1 cellular context compared by ENCODE assay signal in the genomic region with DNA sequence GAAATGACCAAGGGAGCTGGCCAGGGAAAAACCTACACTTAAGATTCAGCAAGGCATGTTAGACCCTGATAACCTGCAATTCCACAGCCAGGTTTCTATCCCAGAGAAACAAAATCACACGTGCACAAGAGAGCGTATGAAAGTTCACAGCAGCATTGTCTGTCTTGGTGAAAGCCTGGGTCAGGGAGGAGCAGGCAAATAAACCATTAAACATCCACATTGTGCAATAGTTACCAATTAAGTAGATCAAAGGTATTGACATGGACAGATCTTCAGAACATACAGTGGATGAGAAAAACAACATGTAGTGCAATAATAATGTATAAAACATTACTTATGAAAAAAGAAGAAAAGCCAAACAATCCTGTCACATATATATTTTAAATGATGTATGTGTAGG.
TF ChIP-seq lines count a peak whose summit lies in the region.

No MANE protein-coding gene starts in this region.

TF ChIP-seq in HepG2, 621 proteins besides CTCF, POLR2A, EP300 and RAD21 (continued from another document and continues in another):
- TF ChIP-seq, protein P1, sequence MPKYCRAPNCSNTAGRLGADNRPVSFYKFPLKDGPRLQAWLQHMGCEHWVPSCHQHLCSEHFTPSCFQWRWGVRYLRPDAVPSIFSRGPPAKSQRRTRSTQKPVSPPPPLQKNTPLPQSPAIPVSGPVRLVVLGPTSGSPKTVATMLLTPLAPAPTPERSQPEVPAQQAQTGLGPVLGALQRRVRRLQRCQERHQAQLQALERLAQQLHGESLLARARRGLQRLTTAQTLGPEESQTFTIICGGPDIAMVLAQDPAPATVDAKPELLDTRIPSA (CRISPR knock-in tag; IDR thresholded peaks at IDR 0.05; ENCODE audit: borderline replicate concordance) = no peak
- TF ChIP-seq CC2D1A (CRISPR knock-in tag; IDR thresholded peaks at IDR 0.05) (no peak), ZNF775 (CRISPR knock-in tag; IDR thresholded peaks at IDR 0.05; ENCODE audit: borderline replicate concordance) (no peak), ZNF3 (CRISPR knock-in tag; IDR thresholded peaks at IDR 0.05) (no peak), ATF6 (CRISPR knock-in tag; conservative IDR thresholded peaks at IDR 0.05) (no peak), SNRNP70 (IDR thresholded peaks at IDR 0.05; ENCODE audit: low read depth, low read length) (no peak), ZNF740 (CRISPR knock-in tag; IDR thresholded peaks at IDR 0.05) (no peak), HMG20A (CRISPR knock-in tag; IDR thresholded peaks at IDR 0.05; ENCODE audit: borderline replicate concordance) (peak; percentile 33; the same call in 1 of the 2 replicates), SMC3 (IDR thresholded peaks at IDR 0.05; ENCODE audit: low read length) (no peak), NR2F6 (IDR thresholded peaks at IDR 0.05) (peak; percentile 71; the same call in 1 of the 2 replicates), NR2F6 (CRISPR knock-in tag; IDR thresholded peaks at IDR 0.05) (peak; percentile 72), GTF3A (CRISPR knock-in tag; conservative IDR thresholded peaks at IDR 0.05) (no peak), ZSCAN29 (CRISPR knock-in tag; conservative IDR thresholded peaks at IDR 0.05) (no peak), CHCHD3 (CRISPR knock-in tag; IDR thresholded peaks at IDR 0.05) (no peak), ZNF670 (CRISPR knock-in tag; IDR thresholded peaks at IDR 0.05; ENCODE audit: borderline replicate concordance) (peak; percentile 50; the same call in 1 of the 2 replicates), ZNF747 (CRISPR knock-in tag; IDR thresholded peaks at IDR 0.05; ENCODE audit: borderline replicate concordance) (no peak), ZNF350 (CRISPR knock-in tag; IDR thresholded peaks at IDR 0.05; ENCODE audit: borderline replicate concordance, low read depth) (no peak), RXRA (CRISPR knock-in tag; IDR thresholded peaks at IDR 0.05) (peak; percentile 37; the same call in 1 of the 2 replicates), ZNF510 (CRISPR knock-in tag; IDR thresholded peaks at IDR 0.05; ENCODE audit: low read depth) (no peak), ZNF281 (CRISPR knock-in tag; IDR thresholded peaks at IDR 0.05; ENCODE audit: borderline replicate concordance) (no peak), ZMYM4 (CRISPR knock-in tag; IDR thresholded peaks at IDR 0.05) (0 out of 2 replicates have a peak, but pooled peaks have one; percentile 21), ZBTB33 (CRISPR knock-in tag; IDR thresholded peaks at IDR 0.05) (no peak), PAF1 (CRISPR knock-in tag; IDR thresholded peaks at IDR 0.05) (no peak), ZNF614 (CRISPR knock-in tag; IDR thresholded peaks at IDR 0.05; ENCODE audit: borderline replicate concordance) (peak; percentile 65; the same call in 1 of the 2 replicates), ZNF710 (CRISPR knock-in tag; IDR thresholded peaks at IDR 0.05; ENCODE audit: borderline replicate concordance) (no peak), ZBTB2 (CRISPR knock-in tag; IDR thresholded peaks at IDR 0.05; ENCODE audit: low read depth) (no peak), ZNF574 (CRISPR knock-in tag; IDR thresholded peaks at IDR 0.05) (no peak), ZNF619 (CRISPR knock-in tag; IDR thresholded peaks at IDR 0.05) (no peak), ZNF550 (CRISPR knock-in tag; IDR thresholded peaks at IDR 0.05; ENCODE audit: borderline replicate concordance) (no peak), CBX1 (IDR thresholded peaks at IDR 0.05; ENCODE audit: low read depth) (no peak), CBX2 (IDR thresholded peaks at IDR 0.05; ENCODE audit: low read depth, low read length) (no peak), CBX2 (CRISPR knock-in tag; IDR thresholded peaks at IDR 0.05; ENCODE audit: low read depth) (no peak)
- TF ChIP-seq, protein P2, sequence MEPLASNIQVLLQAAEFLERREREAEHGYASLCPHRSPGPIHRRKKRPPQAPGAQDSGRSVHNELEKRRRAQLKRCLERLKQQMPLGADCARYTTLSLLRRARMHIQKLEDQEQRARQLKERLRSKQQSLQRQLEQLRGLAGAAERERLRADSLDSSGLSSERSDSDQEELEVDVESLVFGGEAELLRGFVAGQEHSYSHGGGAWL (CRISPR knock-in tag; IDR thresholded peaks at IDR 0.05) = no peak
- TF ChIP-seq, protein P3, sequence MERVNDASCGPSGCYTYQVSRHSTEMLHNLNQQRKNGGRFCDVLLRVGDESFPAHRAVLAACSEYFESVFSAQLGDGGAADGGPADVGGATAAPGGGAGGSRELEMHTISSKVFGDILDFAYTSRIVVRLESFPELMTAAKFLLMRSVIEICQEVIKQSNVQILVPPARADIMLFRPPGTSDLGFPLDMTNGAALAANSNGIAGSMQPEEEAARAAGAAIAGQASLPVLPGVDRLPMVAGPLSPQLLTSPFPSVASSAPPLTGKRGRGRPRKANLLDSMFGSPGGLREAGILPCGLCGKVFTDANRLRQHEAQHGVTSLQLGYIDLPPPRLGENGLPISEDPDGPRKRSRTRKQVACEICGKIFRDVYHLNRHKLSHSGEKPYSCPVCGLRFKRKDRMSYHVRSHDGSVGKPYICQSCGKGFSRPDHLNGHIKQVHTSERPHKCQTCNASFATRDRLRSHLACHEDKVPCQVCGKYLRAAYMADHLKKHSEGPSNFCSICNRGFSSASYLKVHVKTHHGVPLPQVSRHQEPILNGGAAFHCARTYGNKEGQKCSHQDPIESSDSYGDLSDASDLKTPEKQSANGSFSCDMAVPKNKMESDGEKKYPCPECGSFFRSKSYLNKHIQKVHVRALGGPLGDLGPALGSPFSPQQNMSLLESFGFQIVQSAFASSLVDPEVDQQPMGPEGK (CRISPR knock-in tag; IDR thresholded peaks at IDR 0.05) = no peak
- TF ChIP-seq, protein P4, sequence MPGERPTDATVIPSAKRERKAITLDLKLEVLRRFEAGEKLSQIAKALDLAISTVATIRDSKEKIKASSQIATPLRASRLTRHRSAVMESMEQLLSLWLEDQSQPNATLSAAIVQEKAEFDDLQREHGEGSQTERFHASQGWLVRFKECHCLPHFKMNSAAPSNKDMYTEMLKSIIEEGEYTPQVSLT (CRISPR knock-in tag; IDR thresholded peaks at IDR 0.05; ENCODE audit: borderline replicate concordance, low read depth) = no peak
- TF ChIP-seq, protein P5, sequence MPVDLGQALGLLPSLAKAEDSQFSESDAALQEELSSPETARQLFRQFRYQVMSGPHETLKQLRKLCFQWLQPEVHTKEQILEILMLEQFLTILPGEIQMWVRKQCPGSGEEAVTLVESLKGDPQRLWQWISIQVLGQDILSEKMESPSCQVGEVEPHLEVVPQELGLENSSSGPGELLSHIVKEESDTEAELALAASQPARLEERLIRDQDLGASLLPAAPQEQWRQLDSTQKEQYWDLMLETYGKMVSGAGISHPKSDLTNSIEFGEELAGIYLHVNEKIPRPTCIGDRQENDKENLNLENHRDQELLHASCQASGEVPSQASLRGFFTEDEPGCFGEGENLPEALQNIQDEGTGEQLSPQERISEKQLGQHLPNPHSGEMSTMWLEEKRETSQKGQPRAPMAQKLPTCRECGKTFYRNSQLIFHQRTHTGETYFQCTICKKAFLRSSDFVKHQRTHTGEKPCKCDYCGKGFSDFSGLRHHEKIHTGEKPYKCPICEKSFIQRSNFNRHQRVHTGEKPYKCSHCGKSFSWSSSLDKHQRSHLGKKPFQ (CRISPR knock-in tag; IDR thresholded peaks at IDR 0.05; ENCODE audit: insufficient replicate concordance) = no peak
